ENCODE assay signal across 11 cellular contexts in genomic region chr12:104722541-104723534, GRCh38.
A peak's percentile ranks its signal among the peaks of the same experiment; 100 is the strongest.
DNase-seq lines count a peak whose midpoint lies in the region; ATAC-seq and TF ChIP-seq lines count a peak whose summit lies in the region.
"Had no signal": no experiment of that assay in that cellular context is flagged by ENCODE, and none has a peak within 500 bp of the region (broad histone marks: within the 10 kb centered on the region; RNA-seq: fewer than 3 reads in every experiment).

No MANE protein-coding gene starts in this region.

- TF ChIP-seq CTCF in endothelial cell (IDR thresholded peaks at IDR 0.05; ENCODE audit: unreplicated experiment) (no peak), thyroid gland (IDR thresholded peaks at IDR 0.05) (no peak), foreskin keratinocyte (conservative IDR thresholded peaks at IDR 0.05) (no peak)

- no peaks in the 10 kb centered on the region for H3K9me3 ChIP-seq in thyroid gland
- H3K9me3 ChIP-seq: SJSA1 had no signal

- 57 to 59% methylated on average over 22 to 24 of the region's 24 CpGs for WGBS in thyroid gland, 2 donors

- H3K4me3 ChIP-seq in thyroid gland (replicated peaks in 1 of 3): no peak overlapping the region
- H3K4me3 ChIP-seq: dorsolateral prefrontal cortex, SJSA1 had no signal

- H3K27ac ChIP-seq in thyroid gland (peak overlapping the region in 2 of 3 donors; percentile 31 to 63), foreskin keratinocyte (no peak overlapping the region)
- H3K27ac ChIP-seq: dorsolateral prefrontal cortex, SJSA1 had no signal

- H3K4me1 Mint-ChIP-seq in stimulated activated naive CD8-positive, alpha-beta T cell treated with anti-CD3 and anti-CD28 coated beads, Interleukin-15, Interleukin-2, amounts not matched to agents 100 ng/mL and 50 ng/mL, for 24 hours (ENCODE audit: low read depth): peaks cover 44% of the 10 kb centered on the region
- peaks cover 26% of the 10 kb centered on the region for H3K4me1 Mint-ChIP-seq in endothelial cell (ENCODE audit: unreplicated experiment)

- no peak for ATAC-seq in stimulated activated naive CD8-positive, alpha-beta T cell treated with anti-CD3 and anti-CD28 coated beads, Interleukin-15, Interleukin-2, amounts not matched to agents 100 U/mL and 50 U/mL, for 24 hours
- ATAC-seq in foreskin keratinocyte (no peak), GM21390 (IDR thresholded peaks at IDR 0.05; ENCODE audit: unreplicated experiment) (no peak)

- peaks cover 18 to 32% of the 10 kb centered on the region in 2 donors for H3K4me1 ChIP-seq in thyroid gland
- no peaks in the 10 kb centered on the region for H3K4me1 ChIP-seq in foreskin keratinocyte
- H3K4me1 ChIP-seq: SJSA1 had no signal

- TF ChIP-seq POLR2A in thyroid gland (IDR thresholded peaks at IDR 0.05): no peak

- no peak for DNase-seq in stimulated activated naive CD8-positive, alpha-beta T cell treated with anti-CD3 and anti-CD28 coated beads, Interleukin-15, Interleukin-2, amounts not matched to agents 100 U/mL and 50 U/mL, for 24 hours
- DNase-seq in NCI-H1092 treated with DMSO at 0.1 percent for 48 hours (lab: John Stamatoyannopoulos, UW) (peak; percentile 32), endothelial cell (ENCODE audit: low spot score) (no peak), thyroid gland (peak; percentile 61 to 77), GM19240 (ENCODE audit: insufficient read length, low spot score) (no peak), foreskin keratinocyte (no peak)
- DNase-seq: Calu3 had no signal

- no peaks in the 10 kb centered on the region for H3K36me3 ChIP-seq in thyroid gland
- H3K36me3 ChIP-seq: SJSA1 had no signal

- H3K27me3 ChIP-seq in thyroid gland (no peaks in the 10 kb centered on the region), foreskin keratinocyte (no peaks in the 10 kb centered on the region)
- H3K27me3 ChIP-seq: SJSA1 had no signal

- intact Hi-C loops in thyroid gland (cut with DNase I): loop anchor here (10.0 kb wide), 1 partner anchor 48 kb away; no protein-coding TSS in a partner anchor

- H3K27me3 Mint-ChIP-seq in stimulated activated naive CD8-positive, alpha-beta T cell treated with anti-CD3 and anti-CD28 coated beads, Interleukin-15, Interleukin-2, amounts not matched to agents 100 ng/mL and 50 ng/mL, for 24 hours: no peaks in the 10 kb centered on the region
- peaks cover 7% of the 10 kb centered on the region for H3K27me3 Mint-ChIP-seq in endothelial cell (ENCODE audit: unreplicated experiment)

- no peaks in the 10 kb centered on the region for H3K9me3 Mint-ChIP-seq in stimulated activated naive CD8-positive, alpha-beta T cell treated with anti-CD3 and anti-CD28 coated beads, Interleukin-15, Interleukin-2, amounts not matched to agents 100 ng/mL and 50 ng/mL, for 24 hours
- no peaks in the 10 kb centered on the region for H3K9me3 Mint-ChIP-seq in endothelial cell (ENCODE audit: unreplicated experiment)

- H3K4me3 Mint-ChIP-seq in stimulated activated naive CD8-positive, alpha-beta T cell treated with anti-CD3 and anti-CD28 coated beads, Interleukin-15, Interleukin-2, amounts not matched to agents 100 ng/mL and 50 ng/mL, for 24 hours: no peak overlapping the region
- H3K4me3 Mint-ChIP-seq in endothelial cell (ENCODE audit: unreplicated experiment): no peak overlapping the region

- H3K27ac Mint-ChIP-seq in stimulated activated naive CD8-positive, alpha-beta T cell treated with anti-CD3 and anti-CD28 coated beads, Interleukin-15, Interleukin-2, amounts not matched to agents 100 ng/mL and 50 ng/mL, for 24 hours: peak overlapping the region; percentile 28
- peak overlapping the region; percentile 18 for H3K27ac Mint-ChIP-seq in endothelial cell (ENCODE audit: unreplicated experiment)

- no peaks in the 10 kb centered on the region for H3K36me3 Mint-ChIP-seq in stimulated activated naive CD8-positive, alpha-beta T cell treated with anti-CD3 and anti-CD28 coated beads, Interleukin-15, Interleukin-2, amounts not matched to agents 100 ng/mL and 50 ng/mL, for 24 hours (ENCODE audit: low read depth)
- H3K36me3 Mint-ChIP-seq in endothelial cell (ENCODE audit: low read depth, unreplicated experiment): no peaks in the 10 kb centered on the region

Comparison
In these comparisons a context has a peak if more than half of its experiments do, and no peak if none do; other contexts are left out.
1. DNase-seq: peak in NCI-H1092 treated with DMSO at 0.1 percent for 48 hours (single experiment) and thyroid gland (2 of 2); none in stimulated activated naive CD8-positive, alpha-beta T cell treated with anti-CD3 and anti-CD28 coated beads, Interleukin-15, Interleukin-2, amounts not matched to agents 100 U/mL and 50 U/mL, for 24 hours (single experiment), endothelial cell (single experiment), GM19240 (single experiment) and foreskin keratinocyte (0 of 2).